Comparison of ENCODE assay signal across 11 cellular contexts in genomic region chr4:68906238-68907137, GRCh38. TPM values are rescaled to one million over a fixed set of nuclear protein-coding genes. Genes with fewer than 3 reads are reported as not detected.
A peak's percentile ranks its signal among the peaks of the same experiment; 100 is the strongest.
DNase-seq lines count a peak whose midpoint lies in the region; ATAC-seq and TF ChIP-seq lines count a peak whose summit lies in the region.
"Had no signal": no experiment of that assay in that cellular context is flagged by ENCODE, and none has a peak within 500 bp of the region (broad histone marks: within the 10 kb centered on the region; RNA-seq: fewer than 3 reads in every experiment).

No MANE protein-coding gene starts in this region.

- H3K36me3 Mint-ChIP-seq in mesothelial cell of epicardium, result no peaks in the 10 kb centered on the region

- H3K27ac Mint-ChIP-seq in mesothelial cell of epicardium, result peak overlapping the region; percentile 96
- H3K27ac Mint-ChIP-seq: activated T-helper 1 cell treated with anti-CD3 and anti-CD28 coated beads, Interleukin-12 subunit alpha, Interleukin-12 subunit beta, Interleukin-2, Interleukin-4 antibody, amounts not matched to agents 30 ng/mL and 10 ng/mL and 1 ng/mL, durations not matched to agents 14 hours and 24 hours and 36 hours had no signal

- 38 to 48% methylated on average over 24 of the region's 24 CpGs for WGBS in esophagus, 2 donors
- WGBS in aorta, 2 donors, result 57 to 69% methylated on average over 24 of the region's 24 CpGs

- H3K4me1 Mint-ChIP-seq in mesothelial cell of epicardium, result peaks cover 59% of the 10 kb centered on the region

- no peak for TF ChIP-seq CTCF in right atrium auricular region (IDR thresholded peaks at IDR 0.05)
- TF ChIP-seq CTCF in mesothelial cell of epicardium (IDR thresholded peaks at IDR 0.05; ENCODE audit: unreplicated experiment), result no peak

- intact Hi-C loops in cardiac septum (cut with DNase I) (no loop called here), aorta (cut with DNase I) (no loop called here)

- H3K27ac ChIP-seq in right atrium auricular region, result no peak overlapping the region
- H3K27ac ChIP-seq in esophagus (ENCODE audit: low read depth in 2 of 2, low read length in 1 of 2), result peak overlapping the region; percentile 24 to 63
- no peak overlapping the region for H3K27ac ChIP-seq in aorta (ENCODE audit: low read depth in 1 of 2, low read length in 2 of 2)

- H3K9me3 ChIP-seq in right atrium auricular region (no peaks in the 10 kb centered on the region), esophagus (ENCODE audit: control insufficient read depth in 2 of 2, insufficient read depth in 1 of 2, low read depth in 1 of 2, low read length in 1 of 2) (no peaks in the 10 kb centered on the region), aorta (ENCODE audit: control insufficient read depth, low read length) (no peaks in the 10 kb centered on the region)

- no peaks in the 10 kb centered on the region for H3K27me3 Mint-ChIP-seq in mesothelial cell of epicardium (ENCODE audit: low read depth)

- peak overlapping the region; percentile 6 to 9 for H3K4me3 ChIP-seq in right atrium auricular region
- peak overlapping the region; percentile 21 to 40 for H3K4me3 ChIP-seq in esophagus (ENCODE audit: low read depth in 1 of 2, low read length in 2 of 2)
- H3K4me3 ChIP-seq in aorta (ENCODE audit: low read length in 2 of 2), result no peak overlapping the region

- no peaks in the 10 kb centered on the region for H3K36me3 ChIP-seq in right atrium auricular region
- H3K36me3 ChIP-seq in esophagus (ENCODE audit: control insufficient read depth in 2 of 2, insufficient read depth in 2 of 2, low read length in 1 of 2), result no peaks in the 10 kb centered on the region
- H3K36me3 ChIP-seq in aorta (ENCODE audit: control insufficient read depth in 1 of 2, insufficient read depth in 2 of 2, low read length in 1 of 2), result no peaks in the 10 kb centered on the region

- no peaks in the 10 kb centered on the region for H3K9me3 Mint-ChIP-seq in mesothelial cell of epicardium
- H3K9me3 Mint-ChIP-seq: activated T-helper 1 cell treated with anti-CD3 and anti-CD28 coated beads, Interleukin-12 subunit alpha, Interleukin-12 subunit beta, Interleukin-2, Interleukin-4 antibody, amounts not matched to agents 30 ng/mL and 10 ng/mL and 1 ng/mL, durations not matched to agents 14 hours and 24 hours and 36 hours had no signal

- DNase-seq in right atrium auricular region (ENCODE audit: low spot score), result peak; percentile 59
- no peak for DNase-seq in cardiac septum (ENCODE audit: low spot score)
- no peak for DNase-seq in mesothelial cell of epicardium (ENCODE audit: low spot score in 2 of 2, unreplicated experiment in 2 of 2)
- peak in 1 of 2 donors; percentile 62 for DNase-seq in aorta
- no peak for DNase-seq in SK-N-DZ (ENCODE audit: low spot score)
- DNase-seq: NCI-H2171, T-helper 2 cell had no signal

- H3K27me3 ChIP-seq in right atrium auricular region (no peaks in the 10 kb centered on the region), esophagus (ENCODE audit: control insufficient read depth in 1 of 2, insufficient read depth in 2 of 2, low read length in 2 of 2) (no peaks in the 10 kb centered on the region), aorta (ENCODE audit: control insufficient read depth in 1 of 2, insufficient read depth in 2 of 2, low read length in 1 of 2) (no peaks in the 10 kb centered on the region)

- ATAC-seq in aorta (ENCODE audit: low FRiP score) (peak; percentile 55), HG02571 (IDR thresholded peaks at IDR 0.05; ENCODE audit: unreplicated experiment) (no peak), HG02981 (IDR thresholded peaks at IDR 0.05; ENCODE audit: unreplicated experiment) (no peak)

- peak overlapping the region; percentile 62 for H3K4me3 Mint-ChIP-seq in mesothelial cell of epicardium
- H3K4me3 Mint-ChIP-seq: activated T-helper 1 cell treated with anti-CD3 and anti-CD28 coated beads, Interleukin-12 subunit alpha, Interleukin-12 subunit beta, Interleukin-2, Interleukin-4 antibody, amounts not matched to agents 30 ng/mL and 10 ng/mL and 1 ng/mL, durations not matched to agents 14 hours and 24 hours and 36 hours had no signal

- H3K4me1 ChIP-seq in right atrium auricular region (no peaks in the 10 kb centered on the region), esophagus (ENCODE audit: control insufficient read depth in 2 of 2, insufficient read depth in 2 of 2, low read length in 1 of 2) (peaks cover 2 to 3% of the 10 kb centered on the region in 2 donors), aorta (ENCODE audit: control insufficient read depth in 1 of 2, insufficient read depth in 2 of 2, low read length in 2 of 2) (no peaks in the 10 kb centered on the region)

RNA-seq across cellular contexts. Expression of gene UGT2A3, which starts 45.1 kb away (rescaled TPM):
- total RNA-seq in right atrium auricular region (not detected), cardiac septum (not detected), mesothelial cell of epicardium (not detected in 3 replicates), aorta (not detected)
- polyA plus RNA-seq in esophagus (not detected), aorta (10 to 100 TPM in 1 of 2 donors, not detected in 1; 13.5 TPM)
- not detected in 2 replicates for polyA plus RNA-seq in SK-N-DZ (2014; cell fraction: cytosol; rRNA removed)
- not detected in 2 replicates for polyA plus RNA-seq in SK-N-DZ (2014; cell fraction: nucleus; rRNA removed)
- total RNA-seq: activated T-helper 1 cell treated with anti-CD3 and anti-CD28 coated beads, Interleukin-12 subunit alpha, Interleukin-12 subunit beta, Interleukin-2, Interleukin-4 antibody, amounts not matched to agents 30 ng/mL and 10 ng/mL and 1 ng/mL, durations not matched to agents 14 hours and 24 hours and 36 hours had no signal

Comparison
In these comparisons a context has a peak if more than half of its experiments do, and no peak if none do; other contexts are left out.
1. H3K27ac ChIP-seq: peak in esophagus (2 of 2); none in right atrium auricular region (0 of 2) and aorta (0 of 2).
2. H3K4me3 ChIP-seq: peak in right atrium auricular region (2 of 2) and esophagus (2 of 2); none in aorta (0 of 2).